Comparison of ENCODE assay signal across 8 cellular contexts in the genomic region with DNA sequence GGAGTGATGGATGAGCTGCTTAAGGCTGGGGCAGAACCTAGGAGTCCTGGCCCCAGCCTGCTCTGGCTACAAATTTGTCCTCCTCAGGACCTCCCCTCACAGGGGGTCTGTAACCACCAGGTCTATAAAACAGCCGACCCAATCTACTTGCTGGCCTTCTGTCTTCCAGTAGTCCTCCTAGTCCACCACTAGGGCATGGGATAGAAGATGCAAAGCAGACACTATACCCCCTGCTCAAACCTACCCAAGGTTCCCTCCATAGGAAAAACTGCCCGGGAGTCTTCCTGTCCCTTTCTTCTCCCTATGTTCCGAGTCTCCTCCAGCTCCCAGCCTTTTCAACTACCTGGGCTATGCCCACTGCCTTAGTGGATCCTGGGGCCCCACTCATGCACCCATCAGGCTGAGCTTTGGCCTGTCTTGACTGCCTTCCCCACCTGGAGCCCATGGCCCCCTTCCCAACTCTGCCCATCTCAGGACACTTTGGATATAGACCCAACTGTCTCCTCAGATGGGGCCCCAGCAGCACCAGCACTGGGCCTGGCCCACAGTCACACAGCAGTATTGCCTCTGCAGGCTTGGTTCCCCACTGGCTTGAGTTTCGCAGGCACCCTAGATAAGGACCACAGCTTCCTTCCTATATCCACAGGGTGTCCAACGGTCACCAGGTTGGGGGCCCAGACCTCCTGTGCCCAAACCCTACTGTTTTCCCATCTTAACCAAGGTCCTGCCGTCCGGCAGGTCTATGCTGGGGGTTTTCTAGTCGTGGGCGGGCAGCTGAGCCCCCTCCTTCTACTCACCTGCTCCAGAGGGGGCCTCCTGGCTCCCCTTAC. TPM values are rescaled to one million over a fixed set of nuclear protein-coding genes. Genes with fewer than 3 reads are reported as not detected.
DNase-seq lines count a peak whose midpoint lies in the region; ATAC-seq and TF ChIP-seq lines count a peak whose summit lies in the region.

No MANE protein-coding gene starts in this region.

- TF ChIP-seq POLR2A in thyroid gland (IDR thresholded peaks at IDR 0.05) (no peak), lower leg skin (IDR thresholded peaks at IDR 0.05) (no peak)

- H3K36me3 ChIP-seq in iPS-20b (ENCODE audit: insufficient read depth, low read depth, low read length) (no peaks in the 10 kb centered on the region), thyroid gland (no peaks in the 10 kb centered on the region)

- H3K4me1 Mint-ChIP-seq in activated T-cell treated with anti-CD3 and anti-CD28 coated beads, Interleukin-2, amount 50 U/mL, for 24 hours (ENCODE audit: low read depth) = peaks cover 27% of the 10 kb centered on the region
- peaks cover 34% of the 10 kb centered on the region for H3K4me1 Mint-ChIP-seq in activated CD8-positive, alpha-beta T cell treated with anti-CD3 and anti-CD28 coated beads, Interleukin-2, amount 10 ng/mL, durations not matched to agents 7 days and 5 days (ENCODE audit: low read depth)

- peak overlapping the region; percentile 97 for H3K4me3 Mint-ChIP-seq in activated T-cell treated with anti-CD3 and anti-CD28 coated beads, Interleukin-2, amount 50 U/mL, for 24 hours
- H3K4me3 Mint-ChIP-seq in activated CD8-positive, alpha-beta T cell treated with anti-CD3 and anti-CD28 coated beads, Interleukin-2, amount 10 ng/mL, durations not matched to agents 7 days and 5 days = peak overlapping the region; percentile 97

- H3K9ac ChIP-seq in iPS-20b (ENCODE audit: low read depth, low read length) = peak overlapping the region; percentile 85; the same call in 1 of the 2 replicates

- H3K27ac ChIP-seq in iPS-20b (ENCODE audit: low read length) (no peak overlapping the region), thyroid gland (peak overlapping the region; percentile 65 to 88 (median 84))

- H3K9me3 ChIP-seq in iPS-20b (ENCODE audit: insufficient read depth, low read depth, low read length) (no peaks in the 10 kb centered on the region), thyroid gland (no peaks in the 10 kb centered on the region)

- no peak for DNase-seq in activated T-cell treated with anti-CD3 and anti-CD28 coated beads, Interleukin-2, amount 50 U/mL, for 24 hours
- DNase-seq in activated T-cell treated with anti-CD3 and anti-CD28 coated beads for 4 hours = no peak
- no peak for DNase-seq in activated CD8-positive, alpha-beta T cell treated with anti-CD3 and anti-CD28 coated beads, Interleukin-2, amount 10 ng/mL, durations not matched to agents 7 days and 5 days
- no peak for DNase-seq in thyroid gland
- DNase-seq in kidney tubule cell (ENCODE audit: low spot score) = no peak
- no peak for DNase-seq in lower leg skin (ENCODE audit: low spot score in 2 of 2)

- H3K4me3 ChIP-seq in iPS-20b (ENCODE audit: low read length) (peak overlapping the region; percentile 96), thyroid gland (replicated peaks in 1 of 3) (peak overlapping the region in 2 of 3 donors; percentile 12 to 68), lower leg skin (ENCODE audit: low read depth, poor library complexity, severe bottlenecking) (no peak overlapping the region)

- TF ChIP-seq CTCF in thyroid gland (IDR thresholded peaks at IDR 0.05) (no peak), lower leg skin (IDR thresholded peaks at IDR 0.05) (no peak)

- H3K27me3 ChIP-seq in iPS-20b (ENCODE audit: insufficient read depth, low read length) (peaks cover 4% of the 10 kb centered on the region; the same call in 1 of the 2 replicates), thyroid gland (no peaks in the 10 kb centered on the region)

- H3K4me1 ChIP-seq in iPS-20b (ENCODE audit: insufficient read depth, low read length) (peaks cover 9% of the 10 kb centered on the region), thyroid gland (peaks cover 19 to 31% of the 10 kb centered on the region in 2 donors)

- 55 to 67% methylated on average over 6 to 9 of the region's 9 CpGs for WGBS in thyroid gland, 2 donors
- 44 to 63% methylated on average over 9 of the region's 9 CpGs for WGBS in lower leg skin, 2 donors

- intact Hi-C loops in thyroid gland (cut with DNase I) (no loop called here), lower leg skin (cut with DNase I; ENCODE audit: low total_unique reads) (no loop called here)

- CTCF ChIA-PET in activated CD8-positive, alpha-beta T cell treated with anti-CD3 and anti-CD28 coated beads, Interleukin-2, amount 10 ng/mL, durations not matched to agents 7 days and 5 days (lab: Charles Lee) = interaction anchor here (0.7 to 10.1 kb wide), 12 partner anchors 23 to 71 kb away, joined by 3 to 113 read pairs (median 6); partner anchors contain the start of genes CYB561D2, HYAL2, NPRL2 and RASSF1

- ATAC-seq in activated CD8-positive, alpha-beta T cell treated with anti-CD3 and anti-CD28 coated beads, Interleukin-2, amount 10 ng/mL, durations not matched to agents 7 days and 5 days = no peak
- no peak for ATAC-seq in GM21528 (IDR thresholded peaks at IDR 0.05; ENCODE audit: low FRiP score, unreplicated experiment)

- POLR2A ChIA-PET in activated CD8-positive, alpha-beta T cell treated with anti-CD3 and anti-CD28 coated beads, Interleukin-2, amount 10 ng/mL, durations not matched to agents 7 days and 5 days (lab: Charles Lee) = interaction anchor here (0.5 to 3.5 kb wide), 11 partner anchors 10 to 358 kb away, joined by 3 to 27 read pairs (median 4); partner anchors contain the start of genes CYB561D2, NPRL2, RASSF1 and RBM6

- H3K9me3 Mint-ChIP-seq in activated T-cell treated with anti-CD3 and anti-CD28 coated beads, Interleukin-2, amount 50 U/mL, for 24 hours = no peaks in the 10 kb centered on the region
- H3K9me3 Mint-ChIP-seq in activated CD8-positive, alpha-beta T cell treated with anti-CD3 and anti-CD28 coated beads, Interleukin-2, amount 10 ng/mL, durations not matched to agents 7 days and 5 days (ENCODE audit: insufficient read depth) = no peaks in the 10 kb centered on the region

- peaks cover 20% of the 10 kb centered on the region for H3K36me3 Mint-ChIP-seq in activated T-cell treated with anti-CD3 and anti-CD28 coated beads, Interleukin-2, amount 50 U/mL, for 24 hours (ENCODE audit: low read depth)
- H3K36me3 Mint-ChIP-seq in activated CD8-positive, alpha-beta T cell treated with anti-CD3 and anti-CD28 coated beads, Interleukin-2, amount 10 ng/mL, durations not matched to agents 7 days and 5 days (ENCODE audit: low read depth) = peaks cover 2% of the 10 kb centered on the region

- H3K27ac Mint-ChIP-seq in activated T-cell treated with anti-CD3 and anti-CD28 coated beads, Interleukin-2, amount 50 U/mL, for 24 hours = peak overlapping the region; percentile 100
- peak overlapping the region; percentile 99 for H3K27ac Mint-ChIP-seq in activated CD8-positive, alpha-beta T cell treated with anti-CD3 and anti-CD28 coated beads, Interleukin-2, amount 10 ng/mL, durations not matched to agents 7 days and 5 days

- no peaks in the 10 kb centered on the region for H3K27me3 Mint-ChIP-seq in activated T-cell treated with anti-CD3 and anti-CD28 coated beads, Interleukin-2, amount 50 U/mL, for 24 hours
- H3K27me3 Mint-ChIP-seq in activated CD8-positive, alpha-beta T cell treated with anti-CD3 and anti-CD28 coated beads, Interleukin-2, amount 10 ng/mL, durations not matched to agents 7 days and 5 days (ENCODE audit: low read depth) = no peaks in the 10 kb centered on the region

RNA-seq across cellular contexts. Expression of gene HYAL3, which starts 1.1 kb away (rescaled TPM):
- 10 to 100 TPM in 1 of 2 experiments, 1 to 10 TPM in 1; 9.7 to 12.7 TPM for total RNA-seq in activated CD8-positive, alpha-beta T cell treated with anti-CD3 and anti-CD28 coated beads, Interleukin-2, amount 10 ng/mL, durations not matched to agents 7 days and 5 days
- 1 to 10 TPM; 2.7 to 6.7 (median 3.8) TPM for total RNA-seq in thyroid gland
- total RNA-seq in lower leg skin = 1 to 10 TPM; 1.9 to 4.1 (median 2.6) TPM

RNA-seq across cellular contexts. Expression of gene NAA80, which starts 1.1 kb away (rescaled TPM):
- total RNA-seq in activated CD8-positive, alpha-beta T cell treated with anti-CD3 and anti-CD28 coated beads, Interleukin-2, amount 10 ng/mL, durations not matched to agents 7 days and 5 days = 10 to 100 TPM; 26.8 to 28.5 TPM
- total RNA-seq in thyroid gland (10 to 100 TPM in 2 of 4 donors, 1 to 10 TPM in 2; 6.9 to 15.2 (median 10.8) TPM), lower leg skin (10 to 100 TPM; 12.4 to 19.4 (median 15.1) TPM)

RNA-seq across cellular contexts. Expression of gene HYAL1, which starts 5.3 kb away (rescaled TPM):
- total RNA-seq in activated CD8-positive, alpha-beta T cell treated with anti-CD3 and anti-CD28 coated beads, Interleukin-2, amount 10 ng/mL, durations not matched to agents 7 days and 5 days = under 1 TPM in 1 of 2 experiments, not detected in 1; 0.16 TPM
- total RNA-seq in thyroid gland = 10 to 100 TPM in 2 of 4 donors, 1 to 10 TPM in 2; 5.8 to 13.8 (median 9.7) TPM
- 10 to 100 TPM; 16.7 to 35.5 (median 20.6) TPM for total RNA-seq in lower leg skin

RNA-seq across cellular contexts. Expression of gene IFRD2, which starts 5.9 kb away (rescaled TPM):
- total RNA-seq in activated CD8-positive, alpha-beta T cell treated with anti-CD3 and anti-CD28 coated beads, Interleukin-2, amount 10 ng/mL, durations not matched to agents 7 days and 5 days = 10 to 100 TPM; 81.3 to 85.1 TPM
- total RNA-seq in thyroid gland (10 to 100 TPM; 63.9 to 96.5 (median 88.4) TPM), lower leg skin (10 to 100 TPM; 32.9 to 69.0 (median 39.8) TPM)

RNA-seq across cellular contexts. Expression of gene LSMEM2, which starts 19.2 kb away (rescaled TPM):
- not detected for total RNA-seq in activated CD8-positive, alpha-beta T cell treated with anti-CD3 and anti-CD28 coated beads, Interleukin-2, amount 10 ng/mL, durations not matched to agents 7 days and 5 days
- total RNA-seq in thyroid gland (not detected), lower leg skin (under 1 TPM in 2 of 4 donors, not detected in 2; 0.37 to 0.62 TPM)

Comparison
In these comparisons a context has a peak if more than half of its experiments do, and no peak if none do; other contexts are left out.
1. RNA of gene HYAL1, which starts 5.3 kb away (total RNA-seq): 16.7 to 35.5 TPM in lower leg skin and 5.8 to 13.8 TPM in thyroid gland; 0.16 TPM in activated CD8-positive, alpha-beta T cell treated with anti-CD3 and anti-CD28 coated beads, Interleukin-2, amount 10 ng/mL, durations not matched to agents 7 days and 5 days; every median in the first group is over 4 times any median in the second.